8 cellular contexts compared by ENCODE assay signal in the genomic region with DNA sequence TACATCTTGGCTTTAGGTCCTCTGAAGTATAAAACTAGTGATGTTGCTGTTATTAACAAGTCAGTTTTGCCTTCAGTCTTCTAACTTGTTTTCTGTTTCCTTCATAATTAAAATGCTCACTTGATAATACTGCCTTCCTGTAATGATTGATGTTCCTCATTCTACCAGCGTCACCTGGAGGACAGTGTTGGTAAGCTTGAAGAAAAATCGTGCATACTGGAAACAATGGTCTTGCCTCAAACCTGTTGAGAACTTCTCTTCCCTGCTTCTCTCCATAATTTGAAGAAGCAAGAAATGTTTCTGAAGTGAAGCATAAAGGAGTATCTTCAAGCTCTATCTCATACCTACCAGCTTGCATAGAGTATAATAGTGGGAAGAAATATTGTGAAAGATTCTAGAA.
A peak's percentile ranks its signal among the peaks of the same experiment; 100 is the strongest.
DNase-seq lines count a peak whose midpoint lies in the region; ATAC-seq and TF ChIP-seq lines count a peak whose summit lies in the region.

No MANE protein-coding gene starts in this region.

- peak overlapping the region; percentile 82 to 98 (median 92) for H3K4me2 ChIP-seq in BLaER1 treated with 17β-estradiol and CSF1 and Interleukin-3, amounts not matched to agents 10 nM and 100 nM

- H3K4me1 ChIP-seq in BLaER1 treated with 17β-estradiol and CSF1 and Interleukin-3, amounts not matched to agents 10 nM and 100 nM = peaks cover 48 to 65% (median 54%) of the 10 kb centered on the region in 10 experiments
- H3K4me1 ChIP-seq in RWPE2 (ENCODE audit: insufficient read depth, poor library complexity, severe bottlenecking) (peaks cover 16% of the 10 kb centered on the region), neutrophil (ENCODE audit: control insufficient read depth in 1 of 2, insufficient read depth in 1 of 2, low read depth in 1 of 2, low read length in 1 of 2) (peaks cover 62 to 71% of the 10 kb centered on the region in 2 experiments)

- peak overlapping the region in 8 of 10 experiments; percentile 87 to 98 (median 96); a peak in 9 of 20 replicates for H3K4me3 ChIP-seq in BLaER1 treated with 17β-estradiol and CSF1 and Interleukin-3, amounts not matched to agents 10 nM and 100 nM
- no peak overlapping the region for H3K4me3 ChIP-seq in RWPE2 (ENCODE audit: severe bottlenecking)
- H3K4me3 ChIP-seq in coronary artery = peak overlapping the region; percentile 71
- no peak overlapping the region for H3K4me3 ChIP-seq in neutrophil (ENCODE audit: low read depth in 1 of 2, low read length in 1 of 2)

- 0 out of 22 replicates have a peak overlapping the region, but pooled peaks of 1 of the 11 experiments have one; percentile 97 for H3K27ac ChIP-seq in BLaER1 treated with 17β-estradiol and CSF1 and Interleukin-3, amounts not matched to agents 10 nM and 100 nM
- H3K27ac ChIP-seq in RWPE2 (ENCODE audit: poor library complexity, severe bottlenecking) (peak overlapping the region; percentile 93), coronary artery (peak overlapping the region in 1 of 2 donors; percentile 99), neutrophil (peak overlapping the region; percentile 89)

- peaks cover 44 to 77% (median 73%) of the 10 kb centered on the region in 11 experiments; a peak in 21 of 22 replicates for H4K20me1 ChIP-seq in BLaER1 treated with 17β-estradiol and CSF1 and Interleukin-3, amounts not matched to agents 10 nM and 100 nM

- DNase-seq in GM19238 (ENCODE audit: insufficient read length, low spot score) (peak; percentile 32), RWPE2 (ENCODE audit: low spot score) (no peak), coronary artery (ENCODE audit: low spot score) (no peak), NK-92 (lab: John Stamatoyannopoulos, UW; ENCODE audit: unreplicated experiment) (no peak), NCI-H345 treated with DMSO at 0.1 percent for 48 hours (lab: John Stamatoyannopoulos, UW; ENCODE audit: unreplicated experiment) (no peak), NCI-H2081 treated with DMSO at 0.1 percent for 48 hours (lab: John Stamatoyannopoulos, UW) (no peak)

- TF ChIP-seq CTCF in RWPE2 (IDR thresholded peaks at IDR 0.05; ENCODE audit: poor library complexity, severe bottlenecking) (peak; percentile 75), coronary artery (IDR thresholded peaks at IDR 0.05) (no peak), neutrophil (IDR thresholded peaks at IDR 0.05) (peak; percentile 67)

- H3K27me3 ChIP-seq in BLaER1 treated with 17β-estradiol and CSF1 and Interleukin-3, amounts not matched to agents 10 nM and 100 nM = no peaks in the 10 kb centered on the region
- H3K27me3 ChIP-seq in RWPE2 (ENCODE audit: insufficient read depth, poor library complexity, severe bottlenecking) (no peaks in the 10 kb centered on the region), neutrophil (no peaks in the 10 kb centered on the region)

- no peak for ATAC-seq in RWPE2 (ENCODE audit: low read depth)

- H3K9ac ChIP-seq in BLaER1 treated with 17β-estradiol and CSF1 and Interleukin-3, amounts not matched to agents 10 nM and 100 nM = peak overlapping the region in 9 of 11 experiments; percentile 92 to 100 (median 98); a peak in 14 of 22 replicates

- H3K9me3 ChIP-seq in BLaER1 treated with 17β-estradiol and CSF1 and Interleukin-3, amounts not matched to agents 10 nM and 100 nM (replicated peaks in 1 of 11) = no peaks in the 10 kb centered on the region
- H3K9me3 ChIP-seq in RWPE2 (ENCODE audit: severe bottlenecking) = no peaks in the 10 kb centered on the region
- no peaks in the 10 kb centered on the region for H3K9me3 ChIP-seq in neutrophil

- H3K36me3 ChIP-seq in BLaER1 treated with 17β-estradiol and CSF1 and Interleukin-3, amounts not matched to agents 10 nM and 100 nM = peaks cover 25 to 67% (median 51%) of the 10 kb centered on the region in 11 experiments
- H3K36me3 ChIP-seq in RWPE2 (ENCODE audit: low read depth) (peaks cover 56% of the 10 kb centered on the region), neutrophil (peaks cover 17% of the 10 kb centered on the region)

Comparison
In these comparisons a context has a peak if more than half of its experiments do, and no peak if none do; other contexts are left out.
1. H3K4me3 ChIP-seq: peak in BLaER1 treated with 17β-estradiol and CSF1 and Interleukin-3, amounts not matched to agents 10 nM and 100 nM (8 of 10) and coronary artery (single experiment); none in RWPE2 (single experiment) and neutrophil (0 of 2).